In the genomic region with DNA sequence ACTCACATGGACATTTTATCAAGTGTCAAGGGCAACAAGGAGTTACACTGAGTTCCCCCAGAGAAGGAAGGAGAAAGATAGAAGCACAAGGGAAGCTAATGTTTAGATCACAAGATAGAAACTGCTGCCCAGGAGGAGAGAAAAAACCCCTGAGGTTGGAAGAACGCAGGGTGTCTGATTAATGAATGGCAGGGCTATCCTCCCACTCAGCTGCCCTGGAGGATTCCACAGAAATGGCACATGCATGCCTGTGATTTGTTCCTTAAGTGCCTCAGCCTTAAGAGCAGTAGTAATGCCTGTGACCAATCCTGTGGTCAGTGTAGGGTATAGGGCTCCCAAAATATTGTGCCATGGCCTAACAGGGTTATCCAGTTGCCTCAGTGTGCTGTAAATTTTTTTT, we compare ENCODE assay signal across 20 cellular contexts. TPM values are rescaled to one million over a fixed set of nuclear protein-coding genes. Genes with fewer than 3 reads are reported as not detected.
DNase-seq lines count a peak whose midpoint lies in the region; ATAC-seq and TF ChIP-seq lines count a peak whose summit lies in the region.
"Had no signal": no experiment of that assay in that cellular context is flagged by ENCODE, and none has a peak within 500 bp of the region (broad histone marks: within the 10 kb centered on the region; RNA-seq: fewer than 3 reads in every experiment).

No MANE protein-coding gene starts in this region.

- H3K9ac ChIP-seq in SK-N-SH: no peak overlapping the region
- H3K9ac ChIP-seq: BLaER1 treated with 17β-estradiol and CSF1 and Interleukin-3, amounts not matched to agents 10 nM and 100 nM had no signal

- no peak for TF ChIP-seq CTCF in SK-N-SH (IDR thresholded peaks at IDR 0.05)
- no peak for TF ChIP-seq CTCF in testis (IDR thresholded peaks at IDR 0.05)

- no peak overlapping the region for H3K4me3 ChIP-seq in SK-N-SH (ENCODE audit: low read depth in 2 of 2, low read length in 1 of 2)
- H3K4me3 ChIP-seq in testis: no peak overlapping the region
- H3K4me3 ChIP-seq: BLaER1 treated with 17β-estradiol and CSF1 and Interleukin-3, amounts not matched to agents 10 nM and 100 nM; PC-9; SK-N-MC; tibial nerve had no signal

- H3K79me2 ChIP-seq in SK-N-SH (ENCODE audit: insufficient read depth): no peaks in the 10 kb centered on the region

- H3K9me2 ChIP-seq in SK-N-SH: no peaks in the 10 kb centered on the region

- CTCF ChIA-PET in SK-N-SH (lab: Yijun Ruan, JAX): interaction anchor here (0.9 kb wide), 1 partner anchor 27 kb away, joined by 3 read pairs; no protein-coding TSS in a partner anchor

- H2AFZ ChIP-seq in SK-N-SH (ENCODE audit: low read depth): no peak overlapping the region
- H2AFZ ChIP-seq: PC-9 had no signal

- H3K4me1 ChIP-seq in SK-N-SH (ENCODE audit: control insufficient read depth in 1 of 2, insufficient read depth in 2 of 2, low read depth in 1 of 2, low read length in 1 of 2) (peaks cover 0 to 6% of the 10 kb centered on the region in 2 experiments; a peak in 2 of 4 replicates), testis (peaks cover 3% of the 10 kb centered on the region)
- H3K4me1 ChIP-seq: tibial nerve had no signal

- intact Hi-C loops in testis (cut with DNase I; ENCODE audit: low total_unique reads): no loop called here

- H4K20me1 ChIP-seq in SK-N-SH (ENCODE audit: insufficient read depth): no peaks in the 10 kb centered on the region
- H4K20me1 ChIP-seq: BLaER1 treated with 17β-estradiol and CSF1 and Interleukin-3, amounts not matched to agents 10 nM and 100 nM had no signal

- ATAC-seq in SK-N-SH treated with all-trans-retinoic acid at 6 μM for 48 hours (peak; percentile 30; the same call in 2 of the 3 replicates), GM18498 (IDR thresholded peaks at IDR 0.05; ENCODE audit: unreplicated experiment) (no peak), GM21576 (IDR thresholded peaks at IDR 0.05; ENCODE audit: unreplicated experiment) (no peak)

- TF ChIP-seq EP300 in SK-N-SH (IDR thresholded peaks at IDR 0.05; ENCODE audit: borderline replicate concordance in 1 of 2, low read depth in 1 of 2, low read length in 1 of 2): no peak

- POLR2A ChIA-PET in SK-N-SH (lab: Yijun Ruan, JAX): no interaction called here

- H3K27ac ChIP-seq in SK-N-SH (ENCODE audit: low read depth in 2 of 2, low read length in 1 of 2) (no peak overlapping the region), testis (no peak overlapping the region)
- H3K27ac ChIP-seq: BLaER1 treated with 17β-estradiol and CSF1 and Interleukin-3, amounts not matched to agents 10 nM and 100 nM; PC-9; SK-N-MC; tibial nerve had no signal

- no peak for TF ChIP-seq RAD21 in SK-N-SH (IDR thresholded peaks at IDR 0.05; ENCODE audit: low read length)

- H3K27me3 ChIP-seq in SK-N-SH (ENCODE audit: insufficient read depth) (no peaks in the 10 kb centered on the region), testis (no peaks in the 10 kb centered on the region)
- H3K27me3 ChIP-seq: BLaER1 treated with 17β-estradiol and CSF1 and Interleukin-3, amounts not matched to agents 10 nM and 100 nM had no signal

- DNase-seq in SK-N-SH (no peak), NCI-H82 treated with DMSO at 0.1 percent for 48 hours (lab: John Stamatoyannopoulos, UW; ENCODE audit: unreplicated experiment) (peak; percentile 64), islet precursor cell (peak; percentile 64), testis (peak; percentile 38), DMS114 treated with DMSO at 0.1 percent for 48 hours (lab: John Stamatoyannopoulos, UW; ENCODE audit: unreplicated experiment) (no peak)
- DNase-seq: activated CD4-positive, alpha-beta T cell treated with anti-CD3 and anti-CD28 coated beads for 48 hours; activated CD8-positive, alpha-beta memory T cell treated with anti-CD3 and anti-CD28 coated beads, Interleukin-2, amount 50 U/mL, for 4 hours; head of caudate nucleus; KBM-7; mesendoderm; NCI-H2029; NCI-H526 treated with DMSO at 0.1 percent for 48 hours; PC-9; stimulated activated CD4-positive, alpha-beta T cell treated with anti-CD3 and anti-CD28 coated beads, Interleukin-12 subunit alpha, Interleukin-12 subunit beta, amount 100 ng/mL, for 4 hours had no signal

- no peaks in the 10 kb centered on the region for H3K36me3 ChIP-seq in SK-N-SH (replicated peaks in 1 of 2; ENCODE audit: control insufficient read depth in 1 of 2, insufficient read depth in 2 of 2, low read length in 1 of 2)
- no peaks in the 10 kb centered on the region for H3K36me3 ChIP-seq in testis (ENCODE audit: low read depth, missing control alignments)
- H3K36me3 ChIP-seq: BLaER1 treated with 17β-estradiol and CSF1 and Interleukin-3, amounts not matched to agents 10 nM and 100 nM; tibial nerve had no signal

- WGBS in SK-N-SH (ENCODE audit: low lambda C conversion rate): 33% methylated on average over 1 of the region's 1 CpG
- WGBS in testis, 2 donors: 46 to 52% methylated on average over 1 of the region's 1 CpG

- no peaks in the 10 kb centered on the region for H3K9me3 ChIP-seq in SK-N-SH
- no peaks in the 10 kb centered on the region for H3K9me3 ChIP-seq in testis
- H3K9me3 ChIP-seq: BLaER1 treated with 17β-estradiol and CSF1 and Interleukin-3, amounts not matched to agents 10 nM and 100 nM; tibial nerve had no signal

- no peaks in the 10 kb centered on the region for H3F3A ChIP-seq in SK-N-SH (replicated peaks; ENCODE audit: insufficient read depth)

- no peak for TF ChIP-seq POLR2A in testis (IDR thresholded peaks at IDR 0.05)

- no peak overlapping the region for H3K4me2 ChIP-seq in SK-N-SH
- H3K4me2 ChIP-seq: PC-9 had no signal

TF ChIP-seq in SK-N-SH treated with all-trans-retinoic acid at 6 μM for 48 hours, 23 proteins besides CTCF, POLR2A, EP300 and RAD21:
- TF ChIP-seq, protein P1, sequence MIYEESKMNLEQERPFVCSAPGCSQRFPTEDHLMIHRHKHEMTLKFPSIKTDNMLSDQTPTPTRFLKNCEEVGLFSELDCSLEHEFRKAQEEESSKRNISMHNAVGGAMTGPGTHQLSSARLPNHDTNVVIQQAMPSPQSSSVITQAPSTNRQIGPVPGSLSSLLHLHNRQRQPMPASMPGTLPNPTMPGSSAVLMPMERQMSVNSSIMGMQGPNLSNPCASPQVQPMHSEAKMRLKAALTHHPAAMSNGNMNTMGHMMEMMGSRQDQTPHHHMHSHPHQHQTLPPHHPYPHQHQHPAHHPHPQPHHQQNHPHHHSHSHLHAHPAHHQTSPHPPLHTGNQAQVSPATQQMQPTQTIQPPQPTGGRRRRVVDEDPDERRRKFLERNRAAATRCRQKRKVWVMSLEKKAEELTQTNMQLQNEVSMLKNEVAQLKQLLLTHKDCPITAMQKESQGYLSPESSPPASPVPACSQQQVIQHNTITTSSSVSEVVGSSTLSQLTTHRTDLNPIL (CRISPR knock-in tag; IDR thresholded peaks at IDR 0.05; ENCODE audit: low read depth): no peak
- TF ChIP-seq, protein P2, sequence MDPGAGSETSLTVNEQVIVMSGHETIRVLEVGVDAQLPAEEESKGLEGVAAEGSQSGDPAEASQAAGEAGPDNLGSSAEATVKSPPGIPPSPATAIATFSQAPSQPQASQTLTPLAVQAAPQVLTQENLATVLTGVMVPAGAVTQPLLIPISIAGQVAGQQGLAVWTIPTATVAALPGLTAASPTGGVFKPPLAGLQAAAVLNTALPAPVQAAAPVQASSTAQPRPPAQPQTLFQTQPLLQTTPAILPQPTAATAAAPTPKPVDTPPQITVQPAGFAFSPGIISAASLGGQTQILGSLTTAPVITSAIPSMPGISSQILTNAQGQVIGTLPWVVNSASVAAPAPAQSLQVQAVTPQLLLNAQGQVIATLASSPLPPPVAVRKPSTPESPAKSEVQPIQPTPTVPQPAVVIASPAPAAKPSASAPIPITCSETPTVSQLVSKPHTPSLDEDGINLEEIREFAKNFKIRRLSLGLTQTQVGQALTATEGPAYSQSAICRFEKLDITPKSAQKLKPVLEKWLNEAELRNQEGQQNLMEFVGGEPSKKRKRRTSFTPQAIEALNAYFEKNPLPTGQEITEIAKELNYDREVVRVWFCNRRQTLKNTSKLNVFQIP (CRISPR knock-in tag; IDR thresholded peaks at IDR 0.05; ENCODE audit: borderline replicate concordance, low read depth): no peak
- no peak for TF ChIP-seq ISL1 (CRISPR knock-in tag; IDR thresholded peaks at IDR 0.05)

TF ChIP-seq in SK-N-SH, 30 proteins besides CTCF, POLR2A, EP300 and RAD21 (continues in another document):
- TF ChIP-seq, protein P3, sequence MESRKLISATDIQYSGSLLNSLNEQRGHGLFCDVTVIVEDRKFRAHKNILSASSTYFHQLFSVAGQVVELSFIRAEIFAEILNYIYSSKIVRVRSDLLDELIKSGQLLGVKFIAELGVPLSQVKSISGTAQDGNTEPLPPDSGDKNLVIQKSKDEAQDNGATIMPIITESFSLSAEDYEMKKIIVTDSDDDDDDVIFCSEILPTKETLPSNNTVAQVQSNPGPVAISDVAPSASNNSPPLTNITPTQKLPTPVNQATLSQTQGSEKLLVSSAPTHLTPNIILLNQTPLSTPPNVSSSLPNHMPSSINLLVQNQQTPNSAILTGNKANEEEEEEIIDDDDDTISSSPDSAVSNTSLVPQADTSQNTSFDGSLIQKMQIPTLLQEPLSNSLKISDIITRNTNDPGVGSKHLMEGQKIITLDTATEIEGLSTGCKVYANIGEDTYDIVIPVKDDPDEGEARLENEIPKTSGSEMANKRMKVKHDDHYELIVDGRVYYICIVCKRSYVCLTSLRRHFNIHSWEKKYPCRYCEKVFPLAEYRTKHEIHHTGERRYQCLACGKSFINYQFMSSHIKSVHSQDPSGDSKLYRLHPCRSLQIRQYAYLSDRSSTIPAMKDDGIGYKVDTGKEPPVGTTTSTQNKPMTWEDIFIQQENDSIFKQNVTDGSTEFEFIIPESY (IDR thresholded peaks at IDR 0.05; ENCODE audit: borderline replicate concordance, low read depth): no peak
- TF ChIP-seq IRF3 (IDR thresholded peaks at IDR 0.05; ENCODE audit: low read depth, low read length) (no peak), CHD2 (IDR thresholded peaks at IDR 0.05; ENCODE audit: low read length, partially characterized antibody) (no peak)

RNA-seq across cellular contexts. Expression of gene DNAJB9, which starts 20.2 kb away (rescaled TPM):
- polyA plus RNA-seq in SK-N-SH (2012; rRNA removed) (6.4 and 6.6 TPM in 2 replicates), testis (ENCODE audit: insufficient read depth, low read depth, low replicate concordance) (63.3 TPM)
- polyA plus RNA-seq in SK-N-SH (2012; cell fraction: cytosol; rRNA removed): 8.5 and 9.9 TPM in 2 replicates
- 2.1 and 4.3 TPM in 2 replicates for polyA plus RNA-seq in SK-N-SH (2012; cell fraction: nucleus; rRNA removed)
- total RNA-seq in testis: 10 to 100 TPM; 28.8 to 37.7 TPM

RNA-seq across cellular contexts. Expression of gene THAP5, which starts 20.4 kb away (rescaled TPM):
- polyA plus RNA-seq in SK-N-SH (2012; rRNA removed) (4.2 and 5.3 TPM in 2 replicates), testis (ENCODE audit: insufficient read depth, low read depth, low replicate concordance) (29.9 TPM)
- 7.7 and 8.1 TPM in 2 replicates for polyA plus RNA-seq in SK-N-SH (2012; cell fraction: cytosol; rRNA removed)
- polyA plus RNA-seq in SK-N-SH (2012; cell fraction: nucleus; rRNA removed): 3.1 and 4.9 TPM in 2 replicates
- total RNA-seq in testis: 10 to 100 TPM; 29.7 to 48.1 TPM

Comparison
In these comparisons a context has a peak if more than half of its experiments do, and no peak if none do; other contexts are left out.
1. DNase-seq: peak in NCI-H82 treated with DMSO at 0.1 percent for 48 hours (single experiment), islet precursor cell (single experiment) and testis (single experiment); none in SK-N-SH (single experiment) and DMS114 treated with DMSO at 0.1 percent for 48 hours (single experiment).